Comparison of ENCODE assay signal across 12 cellular contexts in genomic region chrX:13059676-13060499, GRCh38. TPM values are rescaled to one million over a fixed set of nuclear protein-coding genes. Genes with fewer than 3 reads are reported as not detected.
DNase-seq lines count a peak whose midpoint lies in the region; ATAC-seq, FAIRE-seq and TF ChIP-seq lines count a peak whose summit lies in the region.
"Had no signal": no experiment of that assay in that cellular context is flagged by ENCODE, and none has a peak within 500 bp of the region (broad histone marks: within the 10 kb centered on the region; RNA-seq: fewer than 3 reads in every experiment).

No MANE protein-coding gene starts in this region.

- H3K4me1 Mint-ChIP-seq in nephron = peaks cover 29% of the 10 kb centered on the region

- H3K4me3 Mint-ChIP-seq in nephron = no peak overlapping the region

- no peaks in the 10 kb centered on the region for H3K27me3 ChIP-seq in MG63
- H3K27me3 ChIP-seq in K562 (ENCODE audit: control insufficient read depth in 2 of 2, insufficient read depth in 2 of 2, low read length in 2 of 2) = no peaks in the 10 kb centered on the region
- H3K27me3 ChIP-seq: cardiac muscle cell had no signal

- DNase-seq in Caki2 (ENCODE audit: low read depth) (peak; percentile 69), MG63 (peak; percentile 31), K562 (ENCODE audit: extremely low read depth in 1 of 4, low spot score in 3 of 4) (peak; percentile 65 to 89 (median 66)), UCSD-AML1 (lab: John Stamatoyannopoulos, UW; ENCODE audit: unreplicated experiment) (no peak), DMS53 (lab: John Stamatoyannopoulos, UW) (no peak), GM19240 (ENCODE audit: insufficient read length, low spot score) (no peak), anterior cingulate cortex (lab: John Stamatoyannopoulos, UW) (no peak)
- DNase-seq: SW 1271 had no signal

- CTCF ChIA-PET in K562 (lab: Yijun Ruan, JAX; ENCODE audit: low intra/inter-chr PET ratio) = no interaction called here

- no peak overlapping the region for H2AFZ ChIP-seq in K562 (ENCODE audit: low read depth, low read length)

- no CpG with 5 or more reads among the region's 2 CpGs for WGBS in K562 (ENCODE audit: insufficient coverage, low coverage, missing lambda C conversion rate)

- H3K9me1 ChIP-seq in K562 (ENCODE audit: control insufficient read depth, insufficient read depth, low read length) = no peaks in the 10 kb centered on the region

- ATAC-seq in K562 = peak; percentile 94

- TF ChIP-seq POLR2A in K562 (conservative IDR thresholded peaks at IDR 0.05) = no peak

- H3K4me2 ChIP-seq in K562 (ENCODE audit: insufficient read depth, low read length) = peak overlapping the region; percentile 40; the same call in 1 of the 2 replicates

- FAIRE-seq in K562 (lab: Jason Lieb, UNC) = peak; percentile 96
- FAIRE-seq: D721Med had no signal

- no TSS peak for BruUV-seq in K562 (replicated peaks; lab: Mats Ljungman, UMichigan)

- no peak for TF ChIP-seq CTCF in K562 (IDR thresholded peaks at IDR 0.05 in 2 of 3, conservative IDR thresholded peaks at IDR 0.05 in 1 of 3; ENCODE audit: insufficient read depth in 2 of 3, low read depth in 1 of 3, low read length in 3 of 3)
- no peak for TF ChIP-seq CTCF in nephron (IDR thresholded peaks at IDR 0.05; ENCODE audit: unreplicated experiment in 3 of 3)

- intact Hi-C loops in K562 (cut with micrococcal nuclease) = no loop called here

- H3K79me2 ChIP-seq in K562 (ENCODE audit: control insufficient read depth, insufficient read depth, low read length) = no peaks in the 10 kb centered on the region

- H3K9ac ChIP-seq in K562 (ENCODE audit: insufficient read depth in 1 of 2, low read depth in 2 of 2, low read length in 2 of 2) = no peak overlapping the region

- in situ Hi-C loops in Caki2 (cut with HindIII; ENCODE audit: low pct_unique_long_range_greater_than_20kb, low sequenced_read_pairs) (no loop called here), K562 (cut with MboI) (no loop called here)

- TF ChIP-seq EP300 in K562 (IDR thresholded peaks at IDR 0.05; ENCODE audit: low read length) = peak; percentile 88

- peaks cover 31% of the 10 kb centered on the region for H3K9me3 Mint-ChIP-seq in nephron

- POLR2A ChIA-PET in K562 (lab: Yijun Ruan, JAX) = interaction anchor here (0.8 kb wide), 1 partner anchor 35 kb away, joined by 3 read pairs; no protein-coding TSS in a partner anchor

- no peaks in the 10 kb centered on the region for H3K27me3 Mint-ChIP-seq in nephron (ENCODE audit: low read depth)

- H3K36me3 ChIP-seq in MG63 = no peaks in the 10 kb centered on the region
- H3K36me3 ChIP-seq in K562 (ENCODE audit: control insufficient read depth, insufficient read depth, low read length) = no peaks in the 10 kb centered on the region
- H3K36me3 ChIP-seq: cardiac muscle cell had no signal

- peak overlapping the region; percentile 54; the same call in 1 of the 3 replicates for H3K27ac ChIP-seq in K562 (ENCODE audit: extremely low read depth, low read depth, low read length)
- H3K27ac ChIP-seq: cardiac muscle cell had no signal

- H3K27ac Mint-ChIP-seq in nephron = peak overlapping the region; percentile 38 to 71 (median 63)

- TF ChIP-seq RAD21 in K562 (CRISPR knock-in tag; conservative IDR thresholded peaks at IDR 0.05 in 1 of 2, IDR thresholded peaks at IDR 0.05 in 1 of 2) = no peak; a peak in 1 of 4 replicates

- peaks cover 11% of the 10 kb centered on the region for H3K36me3 Mint-ChIP-seq in nephron (ENCODE audit: low read depth)

- H3K4me1 ChIP-seq in K562 (replicated peaks in 1 of 2; ENCODE audit: control insufficient read depth in 2 of 2, insufficient read depth in 2 of 2, low read length in 2 of 2) = peaks cover 0 to 23% of the 10 kb centered on the region in 2 experiments; a peak in 3 of 5 replicates

- no peaks in the 10 kb centered on the region for H4K20me1 ChIP-seq in K562 (replicated peaks; ENCODE audit: control insufficient read depth, insufficient read depth, low read length)

- H3K4me3 ChIP-seq in MG63 (no peak overlapping the region), K562 (no peak overlapping the region)
- H3K4me3 ChIP-seq: cardiac muscle cell had no signal

- H3K9me3 ChIP-seq in MG63 = no peaks in the 10 kb centered on the region; the same call in 1 of the 2 replicates
- 0 out of 2 replicates have a peak, but pooled peaks cover 7% of the 10 kb centered on the region for H3K9me3 ChIP-seq in K562 (replicated peaks; ENCODE audit: control insufficient read depth, insufficient read depth, low read depth, low read length)

TF ChIP-seq in K562, 482 proteins besides CTCF, POLR2A, EP300 and RAD21 (continues in another document):
- TF ChIP-seq ARID1B (IDR thresholded peaks at IDR 0.05) = peak; percentile 95
- TF ChIP-seq NCOR1 (IDR thresholded peaks at IDR 0.05) = peak; percentile 82
- TF ChIP-seq JUNB (CRISPR knock-in tag; conservative IDR thresholded peaks at IDR 0.05) = peak; percentile 59; the same call in 1 of the 2 replicates
- TF ChIP-seq SP2 (IDR thresholded peaks at IDR 0.05; ENCODE audit: extremely low read depth, low read depth, low read length, poor library complexity, severe bottlenecking) = no peak
- TF ChIP-seq MNT (conservative IDR thresholded peaks at IDR 0.05) = peak; percentile 53 to 66
- peak; percentile 96 for TF ChIP-seq SMARCA4 (IDR thresholded peaks at IDR 0.05)
- TF ChIP-seq, protein P1, sequence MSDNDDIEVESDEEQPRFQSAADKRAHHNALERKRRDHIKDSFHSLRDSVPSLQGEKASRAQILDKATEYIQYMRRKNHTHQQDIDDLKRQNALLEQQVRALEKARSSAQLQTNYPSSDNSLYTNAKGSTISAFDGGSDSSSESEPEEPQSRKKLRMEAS (CRISPR knock-in tag; IDR thresholded peaks at IDR 0.05) = peak; percentile 52; the same call in 1 of the 2 replicates
- TF ChIP-seq CBFA2T2 (conservative IDR thresholded peaks at IDR 0.05) = peak; percentile 77
- TF ChIP-seq GTF2E2 (tag; IDR thresholded peaks at IDR 0.05) = 0 out of 2 replicates have a peak, but pooled peaks have one; percentile 19
- TF ChIP-seq BACH1 (tag; IDR thresholded peaks at IDR 0.05) = peak; percentile 25; the same call in 1 of the 2 replicates
- 0 out of 2 replicates have a peak, but pooled peaks have one; percentile 12 for TF ChIP-seq CC2D1A (IDR thresholded peaks at IDR 0.05)
- TF ChIP-seq, protein P2, sequence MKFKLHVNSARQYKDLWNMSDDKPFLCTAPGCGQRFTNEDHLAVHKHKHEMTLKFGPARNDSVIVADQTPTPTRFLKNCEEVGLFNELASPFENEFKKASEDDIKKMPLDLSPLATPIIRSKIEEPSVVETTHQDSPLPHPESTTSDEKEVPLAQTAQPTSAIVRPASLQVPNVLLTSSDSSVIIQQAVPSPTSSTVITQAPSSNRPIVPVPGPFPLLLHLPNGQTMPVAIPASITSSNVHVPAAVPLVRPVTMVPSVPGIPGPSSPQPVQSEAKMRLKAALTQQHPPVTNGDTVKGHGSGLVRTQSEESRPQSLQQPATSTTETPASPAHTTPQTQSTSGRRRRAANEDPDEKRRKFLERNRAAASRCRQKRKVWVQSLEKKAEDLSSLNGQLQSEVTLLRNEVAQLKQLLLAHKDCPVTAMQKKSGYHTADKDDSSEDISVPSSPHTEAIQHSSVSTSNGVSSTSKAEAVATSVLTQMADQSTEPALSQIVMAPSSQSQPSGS (CRISPR knock-in tag; IDR thresholded peaks at IDR 0.05) = no peak
- TF ChIP-seq, protein P3, sequence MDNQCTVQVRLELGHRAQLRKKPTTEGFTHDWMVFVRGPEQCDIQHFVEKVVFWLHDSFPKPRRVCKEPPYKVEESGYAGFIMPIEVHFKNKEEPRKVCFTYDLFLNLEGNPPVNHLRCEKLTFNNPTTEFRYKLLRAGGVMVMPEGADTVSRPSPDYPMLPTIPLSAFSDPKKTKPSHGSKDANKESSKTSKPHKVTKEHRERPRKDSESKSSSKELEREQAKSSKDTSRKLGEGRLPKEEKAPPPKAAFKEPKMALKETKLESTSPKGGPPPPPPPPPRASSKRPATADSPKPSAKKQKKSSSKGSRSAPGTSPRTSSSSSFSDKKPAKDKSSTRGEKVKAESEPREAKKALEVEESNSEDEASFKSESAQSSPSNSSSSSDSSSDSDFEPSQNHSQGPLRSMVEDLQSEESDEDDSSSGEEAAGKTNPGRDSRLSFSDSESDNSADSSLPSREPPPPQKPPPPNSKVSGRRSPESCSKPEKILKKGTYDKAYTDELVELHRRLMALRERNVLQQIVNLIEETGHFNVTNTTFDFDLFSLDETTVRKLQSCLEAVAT (IDR thresholded peaks at IDR 0.05) = peak in 1 of 2 experiments; percentile 87; a peak in 2 of 4 replicates

RNA-seq across cellular contexts. Expression of gene FAM9C, which starts 15.5 kb away (rescaled TPM):
- total RNA-seq in Caki2 (2014; rRNA removed; shearing (Covaris generic); ENCODE audit: low replicate concordance) = not detected in 2 replicates
- total RNA-seq in MG63 (2014; rRNA removed; shearing (Covaris generic); ENCODE audit: low replicate concordance) = not detected in 2 replicates
- not detected in 2 replicates for total RNA-seq in K562 (2011; cell fraction: chromatin; rRNA removed; ENCODE audit: low replicate concordance)
- not detected in 2 replicates for total RNA-seq in K562 (2011; cell fraction: nucleolus; rRNA removed)
- not detected in 2 replicates for total RNA-seq in K562 (2011; cell fraction: nucleoplasm; rRNA removed)
- not detected in 2 replicates for total RNA-seq in K562 (2014; rRNA removed)
- not detected in 2 replicates for total RNA-seq in K562 (2014; rRNA removed; fragmentation: Illumina TruSeq; extraction: Trizol)
- total RNA-seq in K562 (2015; rRNA removed; fragmentation: Illumina TruSeq; extraction: Trizol) = not detected in 2 replicates
- not detected in 2 replicates for total RNA-seq in K562 (2021)
- not detected in 2 replicates for polyA plus RNA-seq in K562 (2011; rRNA removed)
- polyA plus RNA-seq in K562 (2011; cell fraction: cytosol; rRNA removed) = not detected in 2 replicates
- polyA plus RNA-seq in K562 (2011; cell fraction: nucleus; rRNA removed) = not detected in 2 replicates
- polyA plus RNA-seq in K562 (2012) = not detected in 2 replicates
- polyA plus RNA-seq in K562 (2014; fragmentation: Illumina TruSeq; extraction: Trizol) = not detected in 2 replicates
- not detected for polyA plus RNA-seq in K562 (2014; fragmentation: Nextera tagmentation; extraction: Ambion mirVana)
- polyA plus RNA-seq in K562 (2014; rRNA removed) = not detected in 2 replicates
- polyA minus RNA-seq in K562 (2011; rRNA and poly(A)+ RNA removed) = not detected in 2 replicates
- not detected in 2 replicates for polyA minus RNA-seq in K562 (2011; cell fraction: cytosol; rRNA and poly(A)+ RNA removed)
- polyA minus RNA-seq in K562 (2011; cell fraction: nucleus; rRNA and poly(A)+ RNA removed) = not detected in 2 replicates
- total RNA-seq: cardiac muscle cell, mesenteric fat pad had no signal
- polyA plus RNA-seq: cardiac muscle cell had no signal

Comparison
In these comparisons a context has a peak if more than half of its experiments do, and no peak if none do; other contexts are left out.
1. DNase-seq: peak in Caki2 (single experiment), MG63 (single experiment) and K562 (4 of 4); none in UCSD-AML1 (single experiment), DMS53 (single experiment), GM19240 (single experiment) and anterior cingulate cortex (0 of 58).